In the genomic region with DNA sequence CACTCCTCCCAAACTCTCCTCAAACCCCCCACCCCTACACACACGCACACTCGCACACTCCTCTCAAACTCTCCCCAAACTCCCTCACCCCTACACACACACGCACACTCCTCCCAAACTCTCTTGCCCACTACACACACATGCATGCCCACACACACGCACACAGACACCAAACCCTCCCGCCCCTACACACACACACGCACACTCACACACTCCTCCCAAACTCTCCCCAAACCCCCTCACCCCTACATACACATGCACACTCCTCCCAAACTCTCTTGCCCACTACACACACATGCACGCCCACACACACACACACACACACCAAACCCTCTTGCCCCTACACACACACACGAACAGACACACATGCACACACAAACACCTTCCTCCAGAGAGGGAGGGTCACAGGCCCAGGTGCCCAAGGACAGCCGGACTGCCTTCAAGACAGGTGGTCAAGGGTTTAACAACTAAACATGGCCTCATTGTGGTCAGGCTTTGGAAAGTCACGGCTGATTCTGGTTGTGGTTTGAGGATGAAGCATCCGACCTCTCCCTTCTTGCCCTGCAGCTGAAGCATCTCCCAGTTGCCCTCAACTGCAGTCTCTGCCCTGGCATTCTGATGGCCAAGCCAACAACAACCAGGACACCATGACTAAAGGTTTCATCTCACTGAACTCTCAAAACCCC, we compare ENCODE assay signal across 22 cellular contexts.
DNase-seq lines count a peak whose midpoint lies in the region; ATAC-seq, FAIRE-seq and TF ChIP-seq lines count a peak whose summit lies in the region.
"Had no signal": no experiment of that assay in that cellular context is flagged by ENCODE, and none has a peak within 500 bp of the region (broad histone marks: within the 10 kb centered on the region; RNA-seq: fewer than 3 reads in every experiment).

No MANE protein-coding gene starts in this region.

- POLR2A ChIA-PET in GM12878 (lab: Charles Lee), result no interaction called here
- POLR2A ChIA-PET in naive thymus-derived CD4-positive, alpha-beta T cell (lab: Charles Lee), result no interaction called here

- no peak overlapping the region for H3K4me3 Mint-ChIP-seq in naive thymus-derived CD4-positive, alpha-beta T cell
- H3K4me3 Mint-ChIP-seq in activated T-helper 2 cell treated with anti-CD3 and anti-CD28 coated beads, Interferon-gamma antibody, Interleukin-2, Interleukin-4, amounts not matched to agents 10 μg/mL and 5 μg/mL and 100 μg/mL, durations not matched to agents 14 hours and 24 hours and 36 hours (ENCODE audit: low read depth), result no peak overlapping the region

- no peak for ATAC-seq in GM12878
- peak; percentile 23 for ATAC-seq in naive thymus-derived CD4-positive, alpha-beta T cell
- no peak for ATAC-seq in GM18861 (IDR thresholded peaks at IDR 0.05; ENCODE audit: unreplicated experiment)
- ATAC-seq: PC-3 had no signal

- no peaks in the 10 kb centered on the region for H3K27me3 ChIP-seq in GM12878 (replicated peaks in 1 of 2; ENCODE audit: control insufficient read depth in 2 of 2, insufficient read depth in 2 of 2, low read length in 1 of 2)
- no peaks in the 10 kb centered on the region for H3K27me3 ChIP-seq in naive thymus-derived CD4-positive, alpha-beta T cell (ENCODE audit: control insufficient read depth in 2 of 2, insufficient read depth in 2 of 2, low read length in 2 of 2)
- H3K27me3 ChIP-seq: SJSA1 had no signal

- no peaks in the 10 kb centered on the region; the same call in 2 of the 3 replicates for H3K9me3 ChIP-seq in GM12878 (replicated peaks; ENCODE audit: control insufficient read depth, insufficient read depth, low read length)
- no peaks in the 10 kb centered on the region for H3K9me3 ChIP-seq in naive thymus-derived CD4-positive, alpha-beta T cell (ENCODE audit: control insufficient read depth in 2 of 3, low read length in 3 of 3)
- H3K9me3 ChIP-seq: SJSA1 had no signal

- no peaks in the 10 kb centered on the region for H4K20me1 ChIP-seq in GM12878 (ENCODE audit: control insufficient read depth, insufficient read depth)

- in situ Hi-C loops in GM12878 (cut with MboI), result no loop called here

- no peak overlapping the region for H3K27ac Mint-ChIP-seq in naive thymus-derived CD4-positive, alpha-beta T cell
- no peak overlapping the region for H3K27ac Mint-ChIP-seq in activated T-helper 2 cell treated with anti-CD3 and anti-CD28 coated beads, Interferon-gamma antibody, Interleukin-2, Interleukin-4, amounts not matched to agents 10 μg/mL and 5 μg/mL and 100 μg/mL, durations not matched to agents 14 hours and 24 hours and 36 hours

- peaks cover 0 to 1% (median 0%) of the 10 kb centered on the region in 7 donors for H3K4me1 Mint-ChIP-seq in naive thymus-derived CD4-positive, alpha-beta T cell
- no peaks in the 10 kb centered on the region for H3K4me1 Mint-ChIP-seq in activated T-helper 2 cell treated with anti-CD3 and anti-CD28 coated beads, Interferon-gamma antibody, Interleukin-2, Interleukin-4, amounts not matched to agents 10 μg/mL and 5 μg/mL and 100 μg/mL, durations not matched to agents 14 hours and 24 hours and 36 hours (ENCODE audit: low read depth)

- intact Hi-C loops in GM12878 (cut with micrococcal nuclease; ENCODE audit: unreplicated experiment), result no loop called here
- intact Hi-C loops in naive thymus-derived CD4-positive, alpha-beta T cell (cut with micrococcal nuclease), result no loop called here
- intact Hi-C loops in activated T-helper 2 cell treated with anti-CD3 and anti-CD28 coated beads, Interferon-gamma antibody, Interleukin-2, Interleukin-4, amounts not matched to agents 10 μg/mL and 5 μg/mL and 100 μg/mL, durations not matched to agents 14 hours and 24 hours and 36 hours (cut with micrococcal nuclease), result no loop called here

- H3K4me3 ChIP-seq in GM12878, result no peak overlapping the region
- no peak overlapping the region for H3K4me3 ChIP-seq in naive thymus-derived CD4-positive, alpha-beta T cell (ENCODE audit: low read length)
- H3K4me3 ChIP-seq: GM23248, SJSA1 had no signal

- CTCF ChIA-PET in GM12878 (lab: Yijun Ruan, JAX), result no interaction called here
- CTCF ChIA-PET in naive thymus-derived CD4-positive, alpha-beta T cell (lab: Charles Lee), result no interaction called here

- peak; percentile 35 for DNase-seq in activated CD8-positive, alpha-beta memory T cell treated with anti-CD3 and anti-CD28 coated beads for 24 hours
- DNase-seq in activated CD8-positive, alpha-beta memory T cell treated with anti-CD3 and anti-CD28 coated beads, Interleukin-2, amount 50 U/mL, for 4 hours, result no peak
- no peak for DNase-seq in GM12878 (ENCODE audit: low read depth, low spot score)
- no peak for DNase-seq in naive thymus-derived CD4-positive, alpha-beta T cell
- peak; percentile 31 for DNase-seq in ureter (ENCODE audit: low spot score)
- DNase-seq in NCI-H82 treated with DMSO at 0.1 percent for 48 hours (lab: John Stamatoyannopoulos, UW; ENCODE audit: unreplicated experiment), result no peak
- no peak for DNase-seq in activated T-helper 2 cell treated with anti-CD3 and anti-CD28 coated beads, Interferon-gamma antibody, Interleukin-2, Interleukin-4, amounts not matched to agents 10 μg/mL and 5 μg/mL and 100 μg/mL, durations not matched to agents 14 hours and 24 hours and 36 hours (ENCODE audit: low spot score)
- DNase-seq: DMS 273 treated with DMSO at 0.1 percent for 48 hours, GDM1, GM23248, IMR-90, NCI-H1417, NCI-H187 treated with DMSO at 0.1 percent for 48 hours, NCI-H2227 treated with DMSO at 0.1 percent for 48 hours, NCI-H524, NCI-H82, PC-3 had no signal

- peaks cover 5 to 31% (median 8%) of the 10 kb centered on the region in 5 donors for H3K27me3 Mint-ChIP-seq in naive thymus-derived CD4-positive, alpha-beta T cell
- H3K27me3 Mint-ChIP-seq in activated T-helper 2 cell treated with anti-CD3 and anti-CD28 coated beads, Interferon-gamma antibody, Interleukin-2, Interleukin-4, amounts not matched to agents 10 μg/mL and 5 μg/mL and 100 μg/mL, durations not matched to agents 14 hours and 24 hours and 36 hours (ENCODE audit: low read depth), result no peaks in the 10 kb centered on the region

- TF ChIP-seq CTCF in GM12878 (IDR thresholded peaks at IDR 0.05 in 2 of 3, conservative IDR thresholded peaks at IDR 0.05 in 1 of 3; ENCODE audit: control insufficient read depth in 2 of 3, extremely low read depth in 1 of 3, insufficient read depth in 1 of 3, low read depth in 3 of 3, low read length in 3 of 3), result no peak

- no peaks in the 10 kb centered on the region for H3K36me3 Mint-ChIP-seq in naive thymus-derived CD4-positive, alpha-beta T cell
- H3K36me3 Mint-ChIP-seq in activated T-helper 2 cell treated with anti-CD3 and anti-CD28 coated beads, Interferon-gamma antibody, Interleukin-2, Interleukin-4, amounts not matched to agents 10 μg/mL and 5 μg/mL and 100 μg/mL, durations not matched to agents 14 hours and 24 hours and 36 hours (ENCODE audit: low read depth), result no peaks in the 10 kb centered on the region

- H3K27ac ChIP-seq in GM12878 (ENCODE audit: control insufficient read depth, insufficient read depth), result peak overlapping the region; percentile 53; the same call in 1 of the 2 replicates
- H3K27ac ChIP-seq in naive thymus-derived CD4-positive, alpha-beta T cell (ENCODE audit: low read depth, low read length), result no peak overlapping the region
- H3K27ac ChIP-seq: 22Rv1, GM23248, HL-60, SJSA1 had no signal

- no peak overlapping the region for H3K4me2 ChIP-seq in GM12878 (ENCODE audit: control insufficient read depth, insufficient read depth)

- BruUV-seq in GM12878 (replicated peaks; lab: Mats Ljungman, UMichigan), result no TSS peak

- 52% methylated on average over 11 of the region's 11 CpGs for WGBS in GM12878 (ENCODE audit: insufficient coverage, insufficient replicate concordance, low lambda C conversion rate, missing lambda C conversion rate)

- no peaks in the 10 kb centered on the region for H3K79me2 ChIP-seq in GM12878 (ENCODE audit: control insufficient read depth, insufficient read depth, low read length)

- no peak overlapping the region for H2AFZ ChIP-seq in GM12878 (ENCODE audit: control insufficient read depth, low read depth, low read length)
- H2AFZ ChIP-seq: GM23248 had no signal

- H3K9ac ChIP-seq in GM12878 (ENCODE audit: control insufficient read depth, insufficient read depth, low read length), result no peak overlapping the region
- H3K9ac ChIP-seq: GM23248 had no signal

- no peaks in the 10 kb centered on the region for H3K36me3 ChIP-seq in GM12878 (ENCODE audit: control insufficient read depth in 2 of 2, insufficient read depth in 2 of 2, low read length in 1 of 2)
- H3K36me3 ChIP-seq in naive thymus-derived CD4-positive, alpha-beta T cell (ENCODE audit: control insufficient read depth in 2 of 3, insufficient read depth in 3 of 3, low read length in 3 of 3), result no peaks in the 10 kb centered on the region
- H3K36me3 ChIP-seq: SJSA1 had no signal

- TF ChIP-seq EP300 in GM12878 (IDR thresholded peaks at IDR 0.05; ENCODE audit: borderline replicate concordance in 1 of 2, control insufficient read depth in 1 of 2, low read depth in 2 of 2, low read length in 2 of 2), result no peak

- no peak for TF ChIP-seq POLR2A in GM12878 (IDR thresholded peaks at IDR 0.05; ENCODE audit: low read depth, low read length)

- peaks cover 8% of the 10 kb centered on the region; the same call in 1 of the 2 replicates for H3K4me1 ChIP-seq in GM12878 (ENCODE audit: control insufficient read depth, insufficient read depth, low read length)
- H3K4me1 ChIP-seq in naive thymus-derived CD4-positive, alpha-beta T cell (ENCODE audit: control insufficient read depth in 2 of 2, insufficient read depth in 2 of 2, low read length in 2 of 2), result no peaks in the 10 kb centered on the region

- no peak for TF ChIP-seq RAD21 in GM12878 (IDR thresholded peaks at IDR 0.05; ENCODE audit: insufficient read depth, low read depth, low read length)

- SMC1A ChIA-PET in GM12878 (lab: Charles Lee; ENCODE audit: uncharacterized antibody, unreplicated experiment), result no interaction called here

- H3K9me3 Mint-ChIP-seq in naive thymus-derived CD4-positive, alpha-beta T cell, result peaks cover 0 to 3% (median 0%) of the 10 kb centered on the region in 11 donors
- no peaks in the 10 kb centered on the region for H3K9me3 Mint-ChIP-seq in activated T-helper 2 cell treated with anti-CD3 and anti-CD28 coated beads, Interferon-gamma antibody, Interleukin-2, Interleukin-4, amounts not matched to agents 10 μg/mL and 5 μg/mL and 100 μg/mL, durations not matched to agents 14 hours and 24 hours and 36 hours

- RAD21 ChIA-PET in GM12878 (lab: Charles Lee; ENCODE audit: unreplicated experiment), result no interaction called here

- no peak for FAIRE-seq in GM12878 (lab: Jason Lieb, UNC)
- FAIRE-seq: GM19239 had no signal

TF ChIP-seq in GM12878, 131 proteins besides CTCF, POLR2A, EP300 and RAD21 (continues in another document):
- TF ChIP-seq MEF2A (IDR thresholded peaks at IDR 0.05; ENCODE audit: insufficient read depth, low read depth, low read length), result no peak

Comparison
In these comparisons a context has a peak if more than half of its experiments do, and no peak if none do; other contexts are left out.
1. DNase-seq: peak in activated CD8-positive, alpha-beta memory T cell treated with anti-CD3 and anti-CD28 coated beads for 24 hours (single experiment) and ureter (single experiment); none in activated CD8-positive, alpha-beta memory T cell treated with anti-CD3 and anti-CD28 coated beads, Interleukin-2, amount 50 U/mL, for 4 hours (single experiment), GM12878 (single experiment), naive thymus-derived CD4-positive, alpha-beta T cell (0 of 9), NCI-H82 treated with DMSO at 0.1 percent for 48 hours (single experiment) and activated T-helper 2 cell treated with anti-CD3 and anti-CD28 coated beads, Interferon-gamma antibody, Interleukin-2, Interleukin-4, amounts not matched to agents 10 μg/mL and 5 μg/mL and 100 μg/mL, durations not matched to agents 14 hours and 24 hours and 36 hours (single experiment).